8 cellular contexts compared by ENCODE assay signal in the genomic region with DNA sequence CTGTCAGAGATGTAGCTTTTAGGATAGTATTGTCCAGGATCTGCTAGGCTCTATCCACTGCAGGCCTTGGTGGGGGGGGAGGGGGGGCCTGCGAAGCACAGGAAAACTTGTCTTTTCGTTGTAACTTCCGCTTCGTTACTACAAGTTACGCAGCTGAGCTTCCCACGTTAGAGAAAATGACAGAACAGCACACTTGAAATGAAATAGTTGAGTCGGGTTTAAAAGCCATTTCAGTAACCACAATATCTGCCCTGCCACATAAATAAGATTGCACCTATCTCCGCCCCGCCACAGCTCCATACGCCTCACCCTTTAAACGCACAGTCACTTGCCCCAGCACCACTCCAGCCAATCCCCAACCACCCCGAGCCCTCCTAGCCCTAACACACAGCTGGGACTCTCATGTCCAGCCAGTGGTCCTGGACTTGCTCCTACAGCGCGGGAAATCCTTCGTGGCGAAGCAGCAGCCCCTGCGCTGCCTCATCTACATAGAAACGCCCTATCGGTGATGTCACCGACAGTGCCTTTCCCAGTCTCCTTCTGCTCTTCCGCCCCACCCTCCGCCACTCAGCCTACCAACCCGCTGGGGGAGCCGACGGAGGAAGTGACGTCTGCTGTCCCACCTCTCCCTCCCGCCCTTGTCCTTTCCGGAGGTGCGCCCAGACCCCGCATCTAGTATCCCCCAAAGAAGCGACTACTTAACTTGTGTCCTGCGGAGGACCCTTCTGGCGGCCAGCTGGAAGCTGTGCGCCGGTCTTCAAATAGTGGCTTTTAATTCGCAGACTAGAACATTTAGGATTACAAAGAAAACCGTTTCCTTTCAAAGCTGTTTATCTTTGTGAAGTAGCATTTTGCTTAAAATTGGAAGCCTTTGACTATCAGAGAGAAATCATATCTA. TPM values are rescaled to one million over a fixed set of nuclear protein-coding genes. Genes with fewer than 3 reads are reported as not detected.
DNase-seq lines count a peak whose midpoint lies in the region; ATAC-seq and TF ChIP-seq lines count a peak whose summit lies in the region.
"Not testable (repeated sequence)": the region's sequence is repeated elsewhere in the genome, so short reads cannot be mapped to it uniquely, and the experiment has no call there.

No MANE protein-coding gene starts in this region.

- peaks cover 18% of the 10 kb centered on the region for H3K4me1 Mint-ChIP-seq in WTC11
- peaks cover 30% of the 10 kb centered on the region for H3K4me1 Mint-ChIP-seq in MCF 10A (ENCODE audit: insufficient read depth, unreplicated experiment)

- DNase-seq in NCI-H2081 (lab: John Stamatoyannopoulos, UW) (peak; percentile 86 to 94), WTC11 (ENCODE audit: low spot score) (peak; percentile 71), MCF 10A (ENCODE audit: unreplicated experiment) (peak; percentile 100), iPS DF 19.7 (ENCODE audit: low read depth, low spot score) (peak; percentile 85), putamen (ENCODE audit: low spot score) (peak; percentile 90), uterus (peak; percentile 40 to 78)

- not testable (repeated sequence) for H3K9me3 ChIP-seq in uterus

- TF ChIP-seq CTCF in WTC11 (IDR thresholded peaks at IDR 0.05); MCF 10A (IDR thresholded peaks at IDR 0.05; ENCODE audit: unreplicated experiment): not testable (repeated sequence)
- TF ChIP-seq CTCF in uterus (IDR thresholded peaks at IDR 0.05) = peak in 1 of 4 experiments; percentile 7

- not testable (repeated sequence) for H3K9me3 Mint-ChIP-seq in WTC11; MCF 10A (ENCODE audit: unreplicated experiment)

- H3K4me3 Mint-ChIP-seq in WTC11 (peak overlapping the region; percentile 79), MCF 10A (ENCODE audit: unreplicated experiment) (peak overlapping the region; percentile 87)

- CTCF ChIA-PET in WTC11 (lab: Charles Lee); MCF 10A (lab: Yijun Ruan, JAX): not testable (repeated sequence)

- not testable (repeated sequence) for H3K36me3 ChIP-seq in uterus

- TF ChIP-seq POLR2A in uterus (IDR thresholded peaks at IDR 0.05) = peak; percentile 55 to 72

- ATAC-seq in GM18499 (IDR thresholded peaks at IDR 0.05; ENCODE audit: insufficient read depth, unreplicated experiment) (peak; percentile 56), HG02852 (IDR thresholded peaks at IDR 0.05; ENCODE audit: unreplicated experiment) (peak; percentile 88), WTC11 (peak; percentile 80)

- POLR2A ChIA-PET in WTC11 (lab: Charles Lee) = interaction anchor here (0.7 to 1.1 kb wide), 3 partner anchors 23 to 734 kb away, joined by 3 to 6 read pairs (median 4); no protein-coding TSS in a partner anchor
- POLR2A ChIA-PET in MCF 10A (lab: Yijun Ruan, JAX) = interaction anchor here (0.8 to 0.9 kb wide), 3 partner anchors 23 to 134 kb away, joined by 3 to 4 read pairs (median 4); no protein-coding TSS in a partner anchor

- BruUV-seq in MCF 10A (replicated peaks; lab: Mats Ljungman, UMichigan) = not testable (repeated sequence)

- not testable (repeated sequence) for H3K27me3 ChIP-seq in uterus

- H3K27ac Mint-ChIP-seq in WTC11 (peak overlapping the region; percentile 100), MCF 10A (ENCODE audit: low read depth, unreplicated experiment) (peak overlapping the region; percentile 100)

- not testable (repeated sequence) for H3K27me3 Mint-ChIP-seq in WTC11 (ENCODE audit: low read depth); MCF 10A (ENCODE audit: insufficient read depth, unreplicated experiment)

- H3K27ac ChIP-seq in uterus = peak overlapping the region; percentile 85 to 93

- not testable (repeated sequence) for H3K36me3 Mint-ChIP-seq in WTC11
- peaks cover 20% of the 10 kb centered on the region for H3K36me3 Mint-ChIP-seq in MCF 10A (ENCODE audit: insufficient read depth, unreplicated experiment)

- not testable (repeated sequence) for H3K4me1 ChIP-seq in uterus

- H3K4me3 ChIP-seq in uterus = peak overlapping the region; percentile 30 to 42

- intact Hi-C loops in MCF 10A (cut with micrococcal nuclease); uterus (cut with DNase I; ENCODE audit: low total_unique reads): not testable (repeated sequence)

TF ChIP-seq in WTC11, 78 proteins besides CTCF, POLR2A, EP300 and RAD21 (continues in another document):
- TF ChIP-seq, protein P1, sequence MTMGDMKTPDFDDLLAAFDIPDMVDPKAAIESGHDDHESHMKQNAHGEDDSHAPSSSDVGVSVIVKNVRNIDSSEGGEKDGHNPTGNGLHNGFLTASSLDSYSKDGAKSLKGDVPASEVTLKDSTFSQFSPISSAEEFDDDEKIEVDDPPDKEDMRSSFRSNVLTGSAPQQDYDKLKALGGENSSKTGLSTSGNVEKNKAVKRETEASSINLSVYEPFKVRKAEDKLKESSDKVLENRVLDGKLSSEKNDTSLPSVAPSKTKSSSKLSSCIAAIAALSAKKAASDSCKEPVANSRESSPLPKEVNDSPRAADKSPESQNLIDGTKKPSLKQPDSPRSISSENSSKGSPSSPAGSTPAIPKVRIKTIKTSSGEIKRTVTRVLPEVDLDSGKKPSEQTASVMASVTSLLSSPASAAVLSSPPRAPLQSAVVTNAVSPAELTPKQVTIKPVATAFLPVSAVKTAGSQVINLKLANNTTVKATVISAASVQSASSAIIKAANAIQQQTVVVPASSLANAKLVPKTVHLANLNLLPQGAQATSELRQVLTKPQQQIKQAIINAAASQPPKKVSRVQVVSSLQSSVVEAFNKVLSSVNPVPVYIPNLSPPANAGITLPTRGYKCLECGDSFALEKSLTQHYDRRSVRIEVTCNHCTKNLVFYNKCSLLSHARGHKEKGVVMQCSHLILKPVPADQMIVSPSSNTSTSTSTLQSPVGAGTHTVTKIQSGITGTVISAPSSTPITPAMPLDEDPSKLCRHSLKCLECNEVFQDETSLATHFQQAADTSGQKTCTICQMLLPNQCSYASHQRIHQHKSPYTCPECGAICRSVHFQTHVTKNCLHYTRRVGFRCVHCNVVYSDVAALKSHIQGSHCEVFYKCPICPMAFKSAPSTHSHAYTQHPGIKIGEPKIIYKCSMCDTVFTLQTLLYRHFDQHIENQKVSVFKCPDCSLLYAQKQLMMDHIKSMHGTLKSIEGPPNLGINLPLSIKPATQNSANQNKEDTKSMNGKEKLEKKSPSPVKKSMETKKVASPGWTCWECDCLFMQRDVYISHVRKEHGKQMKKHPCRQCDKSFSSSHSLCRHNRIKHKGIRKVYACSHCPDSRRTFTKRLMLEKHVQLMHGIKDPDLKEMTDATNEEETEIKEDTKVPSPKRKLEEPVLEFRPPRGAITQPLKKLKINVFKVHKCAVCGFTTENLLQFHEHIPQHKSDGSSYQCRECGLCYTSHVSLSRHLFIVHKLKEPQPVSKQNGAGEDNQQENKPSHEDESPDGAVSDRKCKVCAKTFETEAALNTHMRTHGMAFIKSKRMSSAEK (CRISPR knock-in tag; IDR thresholded peaks at IDR 0.05; ENCODE audit: borderline replicate concordance) = peak; percentile 95
- TF ChIP-seq, protein P2, sequence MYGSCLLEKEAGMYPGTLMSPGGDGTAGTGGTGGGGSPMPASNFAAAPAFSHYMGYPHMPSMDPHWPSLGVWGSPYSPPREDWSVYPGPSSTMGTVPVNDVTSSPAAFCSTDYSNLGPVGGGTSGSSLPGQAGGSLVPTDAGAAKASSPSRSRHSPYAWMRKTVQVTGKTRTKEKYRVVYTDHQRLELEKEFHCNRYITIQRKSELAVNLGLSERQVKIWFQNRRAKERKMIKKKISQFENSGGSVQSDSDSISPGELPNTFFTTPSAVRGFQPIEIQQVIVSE (CRISPR knock-in tag; IDR thresholded peaks at IDR 0.05; ENCODE audit: borderline replicate concordance) = 0 out of 2 replicates have a peak, but pooled peaks have one; percentile 69
- TF ChIP-seq NFATC4 (CRISPR knock-in tag; IDR thresholded peaks at IDR 0.05) (peak; percentile 97), ETV6 (CRISPR knock-in tag; IDR thresholded peaks at IDR 0.05) (peak; percentile 65; the same call in 1 of the 2 replicates), SP1 (CRISPR knock-in tag; conservative IDR thresholded peaks at IDR 0.05) (0 out of 2 replicates have a peak, but pooled peaks have one; percentile 29), EMX1 (CRISPR knock-in tag; IDR thresholded peaks at IDR 0.05) (peak; percentile 97), JUN (CRISPR knock-in tag; IDR thresholded peaks at IDR 0.05) (peak; percentile 78; the same call in 1 of the 2 replicates)
- TF ChIP-seq, protein P3, sequence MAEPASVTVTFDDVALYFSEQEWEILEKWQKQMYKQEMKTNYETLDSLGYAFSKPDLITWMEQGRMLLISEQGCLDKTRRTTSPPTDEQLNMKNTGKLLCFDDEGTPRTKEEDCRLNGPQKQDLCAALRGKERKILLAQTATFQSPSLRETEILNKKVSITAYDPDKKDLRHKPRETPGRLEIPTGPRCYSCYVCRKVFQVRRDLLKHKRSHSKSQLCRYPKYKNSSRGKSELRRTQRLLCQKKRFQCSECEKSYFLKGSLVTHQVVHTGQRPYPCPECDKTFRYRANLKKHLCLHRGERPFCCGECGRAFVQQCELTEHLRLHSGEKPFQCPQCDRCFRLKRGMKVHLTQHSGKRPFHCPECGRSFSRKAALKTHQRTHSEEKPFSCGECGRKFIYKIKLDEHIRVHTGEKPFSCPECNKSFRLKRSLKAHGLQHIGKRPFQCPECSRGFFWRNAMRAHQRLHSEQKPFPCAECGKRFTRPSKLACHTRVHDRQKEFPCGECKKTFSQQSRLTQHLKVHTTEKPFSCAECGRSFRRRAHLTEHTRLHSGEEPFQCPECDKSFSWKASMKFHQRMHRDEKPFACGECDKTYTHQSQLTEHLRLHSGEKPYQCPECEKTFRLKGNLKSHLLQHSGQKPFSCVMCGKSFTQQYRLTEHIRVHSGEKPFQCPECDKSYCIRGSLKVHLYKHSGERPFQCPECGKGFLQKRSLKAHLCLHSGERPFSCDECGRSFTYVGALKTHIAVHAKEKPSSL (CRISPR knock-in tag; conservative IDR thresholded peaks at IDR 0.05) = peak; percentile 87
- TF ChIP-seq, protein P4, sequence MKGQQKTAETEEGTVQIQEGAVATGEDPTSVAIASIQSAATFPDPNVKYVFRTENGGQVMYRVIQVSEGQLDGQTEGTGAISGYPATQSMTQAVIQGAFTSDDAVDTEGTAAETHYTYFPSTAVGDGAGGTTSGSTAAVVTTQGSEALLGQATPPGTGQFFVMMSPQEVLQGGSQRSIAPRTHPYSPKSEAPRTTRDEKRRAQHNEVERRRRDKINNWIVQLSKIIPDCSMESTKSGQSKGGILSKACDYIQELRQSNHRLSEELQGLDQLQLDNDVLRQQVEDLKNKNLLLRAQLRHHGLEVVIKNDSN (CRISPR knock-in tag; IDR thresholded peaks at IDR 0.05) = peak; percentile 38; the same call in 1 of the 2 replicates

RNA-seq across cellular contexts. Expression of a gene that starts 46.2 kb away (rescaled TPM):
- not detected in 3 replicates for total RNA-seq in WTC11 (2021)
- total RNA-seq in MCF 10A (2022) = not detected in 2 replicates
- not detected for total RNA-seq in uterus

Comparison
In these comparisons a context has a peak if more than half of its experiments do, and no peak if none do; other contexts are left out.
1. Peak in every context shown above with its lines: DNase-seq, ATAC-seq, H3K4me3 ChIP-seq and H3K27ac ChIP-seq.